22 cellular contexts compared by ENCODE assay signal in genomic region chr19:53994811-53995210, GRCh38. TPM values are rescaled to one million over a fixed set of nuclear protein-coding genes. Genes with fewer than 3 reads are reported as not detected.
A peak's percentile ranks its signal among the peaks of the same experiment; 100 is the strongest.
DNase-seq lines count a peak whose midpoint lies in the region; ATAC-seq and TF ChIP-seq lines count a peak whose summit lies in the region.
"Had no signal": no experiment of that assay in that cellular context is flagged by ENCODE, and none has a peak within 500 bp of the region (broad histone marks: within the 10 kb centered on the region; RNA-seq: fewer than 3 reads in every experiment).

No MANE protein-coding gene starts in this region.

- in situ Hi-C loops in Panc1 (cut with HindIII; ENCODE audit: low pct_unique_long_range_greater_than_20kb, low sequenced_read_pairs) = no loop called here

- no peak overlapping the region for H3K27ac Mint-ChIP-seq in activated CD4-positive, alpha-beta T cell treated with anti-CD3 and anti-CD28 coated beads, Interleukin-2, amount 10 ng/mL, durations not matched to agents 24 days and 14 days
- H3K27ac Mint-ChIP-seq: CD8-positive, alpha-beta T cell; H9 had no signal

- peak; percentile 18 for DNase-seq in activated CD4-positive, alpha-beta T cell treated with anti-CD3 and anti-CD28 coated beads for 48 hours
- no peak for DNase-seq in activated CD4-positive, alpha-beta T cell treated with anti-CD3 and anti-CD28 coated beads, Interleukin-2, amount 10 ng/mL, durations not matched to agents 24 days and 14 days
- DNase-seq in Panc1 (ENCODE audit: low read depth, low spot score) (no peak), fibroblast of mammary gland (ENCODE audit: low read depth) (peak; percentile 37), H7 (no peak), medulla oblongata (ENCODE audit: extremely low spot score) (no peak), DMS53 treated with DMSO at 0.1 percent for 48 hours (lab: John Stamatoyannopoulos, UW; ENCODE audit: unreplicated experiment) (no peak)
- DNase-seq: C1 segment of cervical spinal cord; CD8-positive, alpha-beta T cell; DMS153; GF-D8; H9; MV-4-11; NCI-H1105 treated with DMSO at 0.1 percent for 48 hours; NCI-H2029 treated with DMSO at 0.1 percent for 48 hours; NCI-H524 treated with DMSO at 0.1 percent for 48 hours; NCI-H82 had no signal

- H3K27me3 ChIP-seq in Panc1 (ENCODE audit: control insufficient read depth, insufficient read depth, low read length) (no peaks in the 10 kb centered on the region), H7 (ENCODE audit: control insufficient read depth, insufficient read depth, low read length) (peaks cover 38% of the 10 kb centered on the region)

- ATAC-seq in Panc1 (no peak), GM21515 (IDR thresholded peaks at IDR 0.05; ENCODE audit: unreplicated experiment) (no peak)
- ATAC-seq: CD8-positive, alpha-beta T cell; Right ventricle myocardium inferior had no signal

- H3K36me3 ChIP-seq in Panc1 (ENCODE audit: control insufficient read depth, insufficient read depth, low read length) (no peaks in the 10 kb centered on the region), H7 (replicated peaks; ENCODE audit: control insufficient read depth, insufficient read depth, low read length) (no peaks in the 10 kb centered on the region)
- H3K36me3 ChIP-seq: SJSA1 had no signal

- peaks cover 40% of the 10 kb centered on the region for H3K4me1 ChIP-seq in Panc1 (ENCODE audit: control insufficient read depth, insufficient read depth, low read length)

- intact Hi-C loops in activated CD4-positive, alpha-beta T cell treated with anti-CD3 and anti-CD28 coated beads, Interleukin-2, amount 10 ng/mL, durations not matched to agents 24 days and 14 days (cut with micrococcal nuclease) = no loop called here
- intact Hi-C loops in Panc1 (cut with micrococcal nuclease; ENCODE audit: unreplicated experiment) = no loop called here

- H3K4me3 ChIP-seq in Panc1 (ENCODE audit: low read depth in 2 of 2, low read length in 2 of 2) = no peak overlapping the region
- H3K4me3 ChIP-seq in fibroblast of mammary gland (ENCODE audit: control insufficient read depth, low read depth, low read length) = no peak overlapping the region
- no peak overlapping the region for H3K4me3 ChIP-seq in H7 (ENCODE audit: insufficient read depth, low read depth, low read length)
- H3K4me3 ChIP-seq: SJSA1 had no signal

- H3K27me3 Mint-ChIP-seq in activated CD4-positive, alpha-beta T cell treated with anti-CD3 and anti-CD28 coated beads, Interleukin-2, amount 10 ng/mL, durations not matched to agents 24 days and 14 days = peaks cover 21% of the 10 kb centered on the region

- no peaks in the 10 kb centered on the region for H3K9me3 Mint-ChIP-seq in activated CD4-positive, alpha-beta T cell treated with anti-CD3 and anti-CD28 coated beads, Interleukin-2, amount 10 ng/mL, durations not matched to agents 24 days and 14 days
- H3K9me3 Mint-ChIP-seq: CD8-positive, alpha-beta T cell; H9 had no signal

- no peak overlapping the region for H3K4me3 Mint-ChIP-seq in activated CD4-positive, alpha-beta T cell treated with anti-CD3 and anti-CD28 coated beads, Interleukin-2, amount 10 ng/mL, durations not matched to agents 24 days and 14 days
- H3K4me3 Mint-ChIP-seq: CD8-positive, alpha-beta T cell; H9; IgD-negative memory B cell had no signal

- no TSS peak for BruUV-seq in Panc1 (replicated peaks; lab: Mats Ljungman, UMichigan)

- POLR2A ChIA-PET in Panc1 (lab: Charles Lee) = interaction anchor here (0.6 kb wide), 1 partner anchor 197 kb away, joined by 4 read pairs; the partner anchor contains the start of gene TSEN34

- H3K4me1 Mint-ChIP-seq in activated CD4-positive, alpha-beta T cell treated with anti-CD3 and anti-CD28 coated beads, Interleukin-2, amount 10 ng/mL, durations not matched to agents 24 days and 14 days = no peaks in the 10 kb centered on the region
- H3K4me1 Mint-ChIP-seq: IgD-negative memory B cell had no signal

- TF ChIP-seq CTCF in Panc1 (IDR thresholded peaks at IDR 0.05) = no peak
- no peak for TF ChIP-seq CTCF in fibroblast of mammary gland (conservative IDR thresholded peaks at IDR 0.05; ENCODE audit: control insufficient read depth, insufficient read depth, low read depth, low read length)

- H3K36me3 Mint-ChIP-seq in activated CD4-positive, alpha-beta T cell treated with anti-CD3 and anti-CD28 coated beads, Interleukin-2, amount 10 ng/mL, durations not matched to agents 24 days and 14 days (ENCODE audit: low read depth) = no peaks in the 10 kb centered on the region
- H3K36me3 Mint-ChIP-seq: CD8-positive, alpha-beta T cell; IgD-negative memory B cell had no signal

- CTCF ChIA-PET in Panc1 (lab: Charles Lee) = no interaction called here

- peak overlapping the region; percentile 94 for H3K27ac ChIP-seq in Panc1 (ENCODE audit: low read length)
- H3K27ac ChIP-seq: 22Rv1, SJSA1 had no signal

- no peaks in the 10 kb centered on the region for H3K9me3 ChIP-seq in Panc1 (ENCODE audit: control insufficient read depth, insufficient read depth, low read depth, low read length)
- H3K9me3 ChIP-seq: SJSA1 had no signal

RNA-seq across cellular contexts. Expression of gene CACNG6, which starts 3.4 kb away (rescaled TPM):
- not detected in 2 replicates for total RNA-seq in activated CD4-positive, alpha-beta T cell treated with anti-CD3 and anti-CD28 coated beads, Interleukin-2, amount 10 ng/mL, durations not matched to agents 24 days and 14 days
- 14.6 TPM for total RNA-seq in Panc1 (2021; ENCODE audit: unreplicated experiment)
- polyA plus RNA-seq in Panc1 (2012; ENCODE audit: insufficient read length) = 20.6 TPM
- total RNA-seq in H7 (2014; rRNA removed; shearing (Covaris generic)) = 0.38 and 0.78 TPM in 2 replicates
- total RNA-seq: CD8-positive, alpha-beta T cell; Right ventricle myocardium inferior had no signal
- polyA plus RNA-seq: IgD-negative memory B cell had no signal

RNA-seq across cellular contexts. Expression of gene CACNG8, which starts 32.1 kb away (rescaled TPM):
- not detected in 2 replicates for total RNA-seq in activated CD4-positive, alpha-beta T cell treated with anti-CD3 and anti-CD28 coated beads, Interleukin-2, amount 10 ng/mL, durations not matched to agents 24 days and 14 days
- total RNA-seq in Panc1 (2021; ENCODE audit: unreplicated experiment) = 17.7 TPM
- 16.0 TPM for polyA plus RNA-seq in Panc1 (2012; ENCODE audit: insufficient read length)
- 0.07 and 0.59 TPM in 2 replicates for total RNA-seq in H7 (2014; rRNA removed; shearing (Covaris generic))
- total RNA-seq: CD8-positive, alpha-beta T cell; SJSA1 had no signal
- polyA plus RNA-seq: IgD-negative memory B cell had no signal

Comparison
In these comparisons a context has a peak if more than half of its experiments do, and no peak if none do; other contexts are left out.
1. DNase-seq: peak in activated CD4-positive, alpha-beta T cell treated with anti-CD3 and anti-CD28 coated beads for 48 hours (single experiment) and fibroblast of mammary gland (single experiment); none in activated CD4-positive, alpha-beta T cell treated with anti-CD3 and anti-CD28 coated beads, Interleukin-2, amount 10 ng/mL, durations not matched to agents 24 days and 14 days (single experiment), Panc1 (single experiment), H7 (single experiment), medulla oblongata (single experiment) and DMS53 treated with DMSO at 0.1 percent for 48 hours (single experiment).
2. RNA of gene CACNG8, which starts 32.1 kb away (total RNA-seq): 17.7 TPM in Panc1 (single experiment); 0.07 to 0.59 TPM in H7 and not detected in activated CD4-positive, alpha-beta T cell treated with anti-CD3 and anti-CD28 coated beads, Interleukin-2, amount 10 ng/mL, durations not matched to agents 24 days and 14 days; every median in the first group is over 10 times any median in the second.